In the genomic region with DNA sequence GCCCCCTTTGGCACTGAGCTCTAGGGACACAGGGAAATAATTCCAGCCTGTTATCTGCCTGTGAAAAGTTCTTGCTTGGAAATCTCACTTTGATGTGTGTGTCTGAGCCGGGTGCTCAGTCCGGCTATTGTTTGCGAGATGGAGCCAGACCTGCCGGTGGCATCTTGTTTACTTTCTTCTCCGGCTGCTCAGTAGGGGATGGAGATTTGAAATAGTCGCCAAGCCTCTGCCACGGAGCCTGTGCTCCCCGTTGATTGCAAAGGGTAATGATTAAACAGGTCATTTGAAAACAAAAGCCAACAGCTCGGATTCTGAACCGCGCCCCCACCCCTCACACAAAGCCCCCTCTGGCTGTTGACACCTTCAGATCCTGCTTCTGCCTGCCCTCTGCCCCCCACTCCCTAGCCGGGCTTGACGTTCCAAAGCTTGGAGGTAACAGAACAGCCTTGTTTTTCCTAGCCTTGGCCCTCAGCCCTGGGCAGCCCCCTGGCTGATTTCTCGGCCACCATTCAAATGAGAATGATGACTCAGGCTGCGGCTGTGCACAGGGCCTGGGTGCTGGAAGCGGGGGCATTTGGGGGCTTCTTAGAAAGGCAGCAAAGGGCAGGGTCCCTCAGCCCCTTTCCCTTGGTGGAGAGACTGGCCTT, we compare ENCODE assay signal across 6 cellular contexts. TPM values are rescaled to one million over a fixed set of nuclear protein-coding genes. Genes with fewer than 3 reads are reported as not detected.
DNase-seq lines count a peak whose midpoint lies in the region; ATAC-seq, FAIRE-seq and TF ChIP-seq lines count a peak whose summit lies in the region.
"Not testable (repeated sequence)": the region's sequence is repeated elsewhere in the genome, so short reads cannot be mapped to it uniquely, and the experiment has no call there.

No MANE protein-coding gene starts in this region.

- not testable (repeated sequence) for H4K20me1 ChIP-seq in HCT116 (ENCODE audit: insufficient read depth); PC-3 (ENCODE audit: low read length); SK-N-SH (ENCODE audit: insufficient read depth); HepG2 (ENCODE audit: insufficient read depth, low read length)

- not testable (repeated sequence) for BruUV-seq in HCT116 (replicated peaks; lab: Mats Ljungman, UMichigan); PC-3 (replicated peaks; lab: Mats Ljungman, UMichigan); HepG2 (replicated peaks; lab: Mats Ljungman, UMichigan)

- RAD21 ChIA-PET in HCT116 (lab: Charles Lee; ENCODE audit: low non-redundant PET in 1 of 2, low total read pairs in 2 of 2, uncharacterized antibody in 2 of 2, unreplicated experiment in 2 of 2) = not testable (repeated sequence)

- not testable (repeated sequence) for H3K9ac ChIP-seq in HCT116 (ENCODE audit: low read length); PC-3 (ENCODE audit: low read length); SK-N-SH; HepG2 (ENCODE audit: insufficient read depth, low read depth, low read length)

- H3F3A ChIP-seq in PC-3 (ENCODE audit: low read length, unreplicated experiment); SK-N-SH (replicated peaks; ENCODE audit: insufficient read depth): not testable (repeated sequence)

- WGBS in SK-N-SH (ENCODE audit: low lambda C conversion rate) = 46% methylated on average over 3 of the region's 16 CpGs
- WGBS in HepG2 (ENCODE audit: low lambda C conversion rate) = no CpG with 5 or more reads among the region's 16 CpGs

- not testable (repeated sequence) for FAIRE-seq in HepG2 (lab: Jason Lieb, UNC)

- not testable (repeated sequence) for H3K9me2 ChIP-seq in HCT116 (ENCODE audit: insufficient read depth); PC-3 (replicated peaks; ENCODE audit: low read length); SK-N-SH

- not testable (repeated sequence) for H3K4me1 ChIP-seq in HCT116 (ENCODE audit: control insufficient read depth in 1 of 2, insufficient read depth in 2 of 2, low read length in 2 of 2); PC-3 (ENCODE audit: insufficient read depth, low read length); SK-N-SH (ENCODE audit: control insufficient read depth in 1 of 2, insufficient read depth in 2 of 2, low read depth in 1 of 2, low read length in 1 of 2); HepG2 (ENCODE audit: insufficient read depth, low read length)

- TF ChIP-seq CTCF in AG04450 (IDR thresholded peaks at IDR 0.05; ENCODE audit: low read depth, low read length); HCT116 (IDR thresholded peaks at IDR 0.05 in 2 of 3, conservative IDR thresholded peaks at IDR 0.05 in 1 of 3; ENCODE audit: borderline replicate concordance in 1 of 3, insufficient read depth in 1 of 3, low read depth in 2 of 3, low read length in 2 of 3); PC-3 (conservative IDR thresholded peaks at IDR 0.05; ENCODE audit: low read depth, low read length); SK-N-SH (IDR thresholded peaks at IDR 0.05); HepG2 (CRISPR knock-in tag; IDR thresholded peaks at IDR 0.05): not testable (repeated sequence)

- ATAC-seq in HCT116 (peak; percentile 24; the same call in 1 of the 2 replicates), PC-3 (peak; percentile 18), HepG2 (peak; percentile 68)

- H3K27me3 ChIP-seq in AG04450 (ENCODE audit: control insufficient read depth, insufficient read depth, low read length); HCT116 (ENCODE audit: insufficient read depth, low read length); PC-3 (ENCODE audit: low read length); SK-N-SH (ENCODE audit: insufficient read depth); HepG2 (ENCODE audit: control insufficient read depth in 1 of 2, insufficient read depth in 2 of 2, low read length in 2 of 2): not testable (repeated sequence)

- not testable (repeated sequence) for TF ChIP-seq EP300 in SK-N-SH (IDR thresholded peaks at IDR 0.05; ENCODE audit: borderline replicate concordance in 1 of 2, low read depth in 1 of 2, low read length in 1 of 2); HepG2 (IDR thresholded peaks at IDR 0.05; ENCODE audit: low read depth in 2 of 2, low read length in 2 of 2); HepG2 (CRISPR knock-in tag; IDR thresholded peaks at IDR 0.05; ENCODE audit: borderline replicate concordance)

- not testable (repeated sequence) for H3K36me3 Mint-ChIP-seq in activated CD4-positive, alpha-beta T cell treated with anti-CD3 and anti-CD28 coated beads, Interleukin-2, amount 10 ng/mL, durations not matched to agents 24 days and 14 days (ENCODE audit: low read depth)

- H3K79me2 ChIP-seq in HCT116 (ENCODE audit: insufficient read depth, low read length); PC-3 (ENCODE audit: low read length); SK-N-SH (ENCODE audit: insufficient read depth); HepG2 (ENCODE audit: insufficient read depth, low read length): not testable (repeated sequence)

- DNase-seq in AG04450 (ENCODE audit: low read depth, low spot score); HCT116 (ENCODE audit: low read depth, low spot score); PC-3; SK-N-SH; HepG2 (ENCODE audit: low spot score): not testable (repeated sequence)
- DNase-seq in activated CD4-positive, alpha-beta T cell treated with anti-CD3 and anti-CD28 coated beads, Interleukin-2, amount 10 ng/mL, durations not matched to agents 24 days and 14 days = peak; percentile 13

- in situ Hi-C loops in HepG2 (cut with HindIII; ENCODE audit: extremely low pct_ligation_motif_present, low pct_unique_long_range_greater_than_20kb) = not testable (repeated sequence)

- H2AFZ ChIP-seq in HCT116 (ENCODE audit: low read depth, low read length, poor library complexity, severe bottlenecking); PC-3 (ENCODE audit: low read length); SK-N-SH (ENCODE audit: low read depth); HepG2 (ENCODE audit: low read length): not testable (repeated sequence)

- not testable (repeated sequence) for TF ChIP-seq POLR2A in HCT116 (IDR thresholded peaks at IDR 0.05; ENCODE audit: borderline replicate concordance, extremely low read depth, insufficient read depth, insufficient read length); HepG2 (IDR thresholded peaks at IDR 0.05; ENCODE audit: insufficient read depth in 1 of 2, low read depth in 2 of 2, low read length in 2 of 2)

- not testable (repeated sequence) for H3K4me2 ChIP-seq in HCT116 (ENCODE audit: low read length); PC-3 (ENCODE audit: low read length); HepG2 (ENCODE audit: low read depth, low read length)
- 0 out of 2 replicates have a peak overlapping the region, but pooled peaks have one; percentile 44 for H3K4me2 ChIP-seq in SK-N-SH

- not testable (repeated sequence) for H3K4me3 Mint-ChIP-seq in activated CD4-positive, alpha-beta T cell treated with anti-CD3 and anti-CD28 coated beads, Interleukin-2, amount 10 ng/mL, durations not matched to agents 24 days and 14 days

- TF ChIP-seq RAD21 in HCT116 (IDR thresholded peaks at IDR 0.05; ENCODE audit: low read depth); SK-N-SH (IDR thresholded peaks at IDR 0.05; ENCODE audit: low read length); HepG2 (CRISPR knock-in tag; IDR thresholded peaks at IDR 0.05): not testable (repeated sequence)

- H3K9me3 Mint-ChIP-seq in activated CD4-positive, alpha-beta T cell treated with anti-CD3 and anti-CD28 coated beads, Interleukin-2, amount 10 ng/mL, durations not matched to agents 24 days and 14 days = not testable (repeated sequence)

- H3K27ac ChIP-seq in AG04450 (ENCODE audit: low read depth, low read length); HCT116 (ENCODE audit: low read depth, low read length); PC-3 (ENCODE audit: low read length); SK-N-SH (ENCODE audit: low read depth in 2 of 2, low read length in 1 of 2); HepG2 (ENCODE audit: extremely low read length, insufficient read depth, low read length): not testable (repeated sequence)

- intact Hi-C loops in HCT116 (cut with micrococcal nuclease); PC-3 (cut with micrococcal nuclease); activated CD4-positive, alpha-beta T cell treated with anti-CD3 and anti-CD28 coated beads, Interleukin-2, amount 10 ng/mL, durations not matched to agents 24 days and 14 days (cut with micrococcal nuclease); HepG2 (cut with micrococcal nuclease; ENCODE audit: unreplicated experiment): not testable (repeated sequence)

- peak overlapping the region; percentile 22; the same call in 1 of the 2 replicates for H3K4me3 ChIP-seq in AG04450 (ENCODE audit: low read depth, low read length)
- H3K4me3 ChIP-seq in HCT116 (replicated peaks in 1 of 2; ENCODE audit: low read depth in 1 of 2, low read length in 2 of 2); PC-3 (ENCODE audit: low read length); SK-N-SH (ENCODE audit: low read depth in 2 of 2, low read length in 1 of 2); HepG2 (replicated peaks in 1 of 3; ENCODE audit: insufficient read depth in 1 of 3, low read depth in 2 of 3, low read length in 3 of 3): not testable (repeated sequence)

- H3K27me3 Mint-ChIP-seq in activated CD4-positive, alpha-beta T cell treated with anti-CD3 and anti-CD28 coated beads, Interleukin-2, amount 10 ng/mL, durations not matched to agents 24 days and 14 days = not testable (repeated sequence)

- not testable (repeated sequence) for H3K27ac Mint-ChIP-seq in activated CD4-positive, alpha-beta T cell treated with anti-CD3 and anti-CD28 coated beads, Interleukin-2, amount 10 ng/mL, durations not matched to agents 24 days and 14 days

- not testable (repeated sequence) for H3K4me1 Mint-ChIP-seq in activated CD4-positive, alpha-beta T cell treated with anti-CD3 and anti-CD28 coated beads, Interleukin-2, amount 10 ng/mL, durations not matched to agents 24 days and 14 days

- not testable (repeated sequence) for H3K9me3 ChIP-seq in AG04450 (ENCODE audit: control insufficient read depth, insufficient read depth, low read length); HCT116 (ENCODE audit: control insufficient read depth in 1 of 2, insufficient read depth in 1 of 2, low read depth in 1 of 2, low read length in 2 of 2); PC-3 (ENCODE audit: low read length); SK-N-SH; HepG2 (ENCODE audit: low read length)

- POLR2A ChIA-PET in AG04450 (lab: Yijun Ruan, JAX); HCT116 (lab: Charles Lee); PC-3 (lab: Charles Lee; ENCODE audit: unreplicated experiment); SK-N-SH (lab: Yijun Ruan, JAX); HepG2 (lab: Yijun Ruan, JAX): not testable (repeated sequence)

- H3K36me3 ChIP-seq in HCT116 (ENCODE audit: control insufficient read depth in 1 of 2, insufficient read depth in 2 of 2, low read length in 2 of 2); PC-3 (ENCODE audit: low read depth, low read length); SK-N-SH (replicated peaks in 1 of 2; ENCODE audit: control insufficient read depth in 1 of 2, insufficient read depth in 2 of 2, low read length in 1 of 2); HepG2 (replicated peaks in 1 of 2; ENCODE audit: control insufficient read depth in 1 of 2, insufficient read depth in 2 of 2, low read length in 2 of 2): not testable (repeated sequence)

- CTCF ChIA-PET in AG04450 (lab: Charles Lee); HCT116 (lab: Charles Lee); PC-3 (lab: Charles Lee); HepG2 (lab: Yijun Ruan, JAX; ENCODE audit: low intra/inter-chr PET ratio, low total read pairs): not testable (repeated sequence)
- CTCF ChIA-PET in SK-N-SH (lab: Yijun Ruan, JAX) = interaction anchor here (0.6 kb wide), 1 partner anchor 301 kb away, joined by 3 read pairs; no protein-coding TSS in a partner anchor

RNA-seq across cellular contexts. Expression of a gene that starts 1.8 kb away (rescaled TPM):
- polyA plus RNA-seq in AG04450 (2011; rRNA removed) = 3.9 and 8.2 TPM in 2 replicates
- 40.3 and 55.8 TPM in 2 replicates for polyA minus RNA-seq in AG04450 (2011; rRNA and poly(A)+ RNA removed)
- 9.4 TPM for total RNA-seq in HCT116 (2021; ENCODE audit: unreplicated experiment)
- polyA plus RNA-seq in HCT116 (2012) = 2.7 and 3.0 TPM in 2 replicates
- 6.3 and 7.7 TPM in 2 replicates for total RNA-seq in PC-3 (2014; rRNA removed)
- polyA plus RNA-seq in SK-N-SH (2012; rRNA removed) = 4.5 and 5.4 TPM in 2 replicates
- polyA plus RNA-seq in SK-N-SH (2012; cell fraction: cytosol; rRNA removed) = 2.4 and 4.5 TPM in 2 replicates
- 6.4 and 7.5 TPM in 2 replicates for polyA plus RNA-seq in SK-N-SH (2012; cell fraction: nucleus; rRNA removed)
- total RNA-seq in activated CD4-positive, alpha-beta T cell treated with anti-CD3 and anti-CD28 coated beads, Interleukin-2, amount 10 ng/mL, durations not matched to agents 24 days and 14 days = 4.8 and 5.3 TPM in 2 replicates
- 6.5 and 8.7 TPM in 2 replicates for total RNA-seq in HepG2 (2016; rRNA removed; fragmentation: Illumina TruSeq; extraction: Trizol)
- total RNA-seq in HepG2 (2016; cell fraction: cytosol; rRNA removed; fragmentation: Illumina TruSeq; extraction: Trizol; ENCODE audit: low read depth) = 4.8 and 5.0 TPM in 2 replicates
- 5.8 and 7.4 TPM in 2 replicates for total RNA-seq in HepG2 (2016; cell fraction: insoluble cytoplasmic fraction; rRNA removed; fragmentation: Illumina TruSeq; extraction: Trizol)
- total RNA-seq in HepG2 (2016; cell fraction: membrane; rRNA removed; fragmentation: Illumina TruSeq; extraction: Trizol) = 6.3 and 9.5 TPM in 2 replicates
- total RNA-seq in HepG2 (2016; cell fraction: nucleus; rRNA removed; fragmentation: Illumina TruSeq; extraction: Trizol) = 6.4 and 6.5 TPM in 2 replicates
- 7.0 and 7.5 TPM in 2 replicates for polyA plus RNA-seq in HepG2 (2011; rRNA removed)
- 4.4 and 6.3 TPM in 2 replicates for polyA plus RNA-seq in HepG2 (2011; cell fraction: cytosol; rRNA removed)
- polyA plus RNA-seq in HepG2 (2011; cell fraction: nucleus; rRNA removed) = 12.2 and 18.7 TPM in 2 replicates
- 3.7 and 4.3 TPM in 2 replicates for polyA plus RNA-seq in HepG2 (2012)
- 1.2 and 1.6 TPM in 2 replicates for polyA plus RNA-seq in HepG2 (2016; cell fraction: cytosol; fragmentation: Illumina TruSeq; extraction: Trizol; ENCODE audit: low read depth)
- polyA plus RNA-seq in HepG2 (2016; cell fraction: insoluble cytoplasmic fraction; fragmentation: Illumina TruSeq; extraction: Trizol; ENCODE audit: low read depth) = 2.1 and 2.4 TPM in 2 replicates
- 2.2 and 2.6 TPM in 2 replicates for polyA plus RNA-seq in HepG2 (2016; cell fraction: membrane; fragmentation: Illumina TruSeq; extraction: Trizol; ENCODE audit: low read depth)
- polyA plus RNA-seq in HepG2 (2016; cell fraction: nucleus; fragmentation: Illumina TruSeq; extraction: Trizol; ENCODE audit: insufficient read depth, low read depth) = 3.6 and 7.2 TPM in 2 replicates
- 68.0 and 68.7 TPM in 2 replicates for polyA minus RNA-seq in HepG2 (2011; rRNA and poly(A)+ RNA removed; ENCODE audit: low replicate concordance)
- 17.9 and 20.2 TPM in 2 replicates for polyA minus RNA-seq in HepG2 (2011; cell fraction: cytosol; rRNA and poly(A)+ RNA removed)
- 4.1 and 5.0 TPM in 2 replicates for polyA minus RNA-seq in HepG2 (2011; cell fraction: nucleus; rRNA and poly(A)+ RNA removed)

Comparison
In these comparisons a context has a peak if more than half of its experiments do, and no peak if none do; other contexts are left out.
1. ATAC-seq: peak in every context shown above with its lines; median percentile 68 in HepG2; 24 in HCT116; 18 in PC-3.